ENCODE assay signal across 13 cellular contexts in the genomic region with DNA sequence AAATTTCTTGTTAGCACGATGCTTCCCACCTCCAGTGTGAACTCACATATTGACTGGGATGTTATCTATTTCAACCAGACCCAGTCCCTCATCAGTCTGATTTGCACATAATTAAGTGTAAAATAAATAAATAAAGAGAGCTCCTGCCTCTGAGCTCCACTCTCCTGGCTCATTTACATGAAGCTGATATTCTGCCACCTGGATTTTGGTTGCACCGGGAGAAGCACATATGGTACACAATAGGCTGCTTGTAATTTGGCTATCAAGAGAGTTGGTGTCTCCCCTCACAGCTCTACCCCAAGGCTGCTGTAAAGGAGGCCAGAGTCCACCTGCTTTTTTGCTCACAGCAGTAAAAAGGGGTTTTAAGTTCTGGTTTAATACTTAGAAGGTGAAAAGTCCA.
"Had no signal": no experiment of that assay in that cellular context is flagged by ENCODE, and none has a peak within 500 bp of the region (broad histone marks: within the 10 kb centered on the region; RNA-seq: fewer than 3 reads in every experiment).

No MANE protein-coding gene starts in this region.

- H3K4me1 ChIP-seq: foreskin keratinocyte, pancreas had no signal

- H3K9me3 ChIP-seq: mucosa of descending colon, pancreas, sigmoid colon, spleen had no signal

- ATAC-seq: effector memory CD8-positive, alpha-beta T cell; foreskin keratinocyte; left ventricle myocardium superior; mucosa of descending colon; pancreas; stimulated activated naive CD8-positive, alpha-beta T cell treated with anti-CD3 and anti-CD28 coated beads, Interleukin-15, amount 100 ng/mL, for 72 hours had no signal

- DNase-seq: activated CD4-positive, alpha-beta T cell treated with anti-CD3 and anti-CD28 coated beads, Interleukin-2, amount 50 U/mL, for 1 hour; activated CD8-positive, alpha-beta memory T cell treated with anti-CD3 and anti-CD28 coated beads for 24 hours; anterior cingulate cortex; dermis blood vessel endothelial cell; effector memory CD8-positive, alpha-beta T cell; foreskin keratinocyte; left ventricle myocardium superior; mucosa of descending colon; naive thymus-derived CD4-positive, alpha-beta T cell; pancreas; sigmoid colon; spleen; stimulated activated naive CD8-positive, alpha-beta T cell treated with anti-CD3 and anti-CD28 coated beads, Interleukin-15, amount 100 ng/mL, for 72 hours had no signal

- H3K36me3 ChIP-seq: pancreas, spleen had no signal

- H3K4me3 ChIP-seq: mucosa of descending colon, pancreas, sigmoid colon, spleen had no signal

- H3K27ac ChIP-seq: foreskin keratinocyte, pancreas, sigmoid colon, spleen had no signal

- H3K27me3 ChIP-seq: pancreas, sigmoid colon, spleen had no signal
